Comparison of ENCODE assay signal across 9 cellular contexts in genomic region chr15:81296218-81296617, GRCh38. TPM values are rescaled to one million over a fixed set of nuclear protein-coding genes. Genes with fewer than 3 reads are reported as not detected.
DNase-seq lines count a peak whose midpoint lies in the region; ATAC-seq and TF ChIP-seq lines count a peak whose summit lies in the region.
"Had no signal": no experiment of that assay in that cellular context is flagged by ENCODE, and none has a peak within 500 bp of the region (broad histone marks: within the 10 kb centered on the region; RNA-seq: fewer than 3 reads in every experiment).

No MANE protein-coding gene starts in this region.

- CTCF ChIA-PET in activated CD8-positive, alpha-beta T cell treated with anti-CD3 and anti-CD28 coated beads, Interleukin-2, amount 10 ng/mL, durations not matched to agents 7 days and 5 days (lab: Charles Lee), result interaction anchor here (0.9 to 16.6 kb wide), 11 partner anchors 10 to 31 kb away, joined by 3 to 243 read pairs (median 7); partner anchors contain the start of gene STARD5

- intact Hi-C loops in heart right ventricle (cut with DNase I) (no loop called here), left ventricle myocardium superior (cut with micrococcal nuclease) (no loop called here), left lung (cut with DNase I) (no loop called here)

- TF ChIP-seq POLR2A in upper lobe of left lung (IDR thresholded peaks at IDR 0.05), result no peak

- H3K27ac ChIP-seq in heart right ventricle, result peak overlapping the region in 9 of 10 donors; percentile 39 to 92 (median 67)
- H3K27ac ChIP-seq in left lung, result peak overlapping the region; percentile 81 to 85
- peak overlapping the region; percentile 79 to 84 (median 83) for H3K27ac ChIP-seq in upper lobe of left lung
- H3K27ac ChIP-seq: ovary had no signal

- no peak for ATAC-seq in heart right ventricle
- no peak for ATAC-seq in left ventricle myocardium superior
- peak; percentile 0 for ATAC-seq in activated CD8-positive, alpha-beta T cell treated with anti-CD3 and anti-CD28 coated beads, Interleukin-2, amount 10 ng/mL, durations not matched to agents 7 days and 5 days
- ATAC-seq in left lung, result no peak
- no peak for ATAC-seq in upper lobe of left lung (ENCODE audit: low FRiP score in 2 of 2)
- ATAC-seq in HG03175 (IDR thresholded peaks at IDR 0.05; ENCODE audit: unreplicated experiment), result no peak
- no peak for ATAC-seq in SK-N-SH treated with all-trans-retinoic acid at 6 μM for 48 hours

- no peaks in the 10 kb centered on the region for H3K9me3 ChIP-seq in heart right ventricle
- H3K9me3 ChIP-seq in left lung, result no peaks in the 10 kb centered on the region
- no peaks in the 10 kb centered on the region for H3K9me3 ChIP-seq in upper lobe of left lung
- H3K9me3 ChIP-seq: ovary had no signal

- peak overlapping the region in 4 of 10 donors; percentile 40 to 67 (median 46) for H3K4me3 ChIP-seq in heart right ventricle
- no peak overlapping the region for H3K4me3 ChIP-seq in left lung
- H3K4me3 ChIP-seq in upper lobe of left lung, result peak overlapping the region in 1 of 4 donors; percentile 50
- H3K4me3 ChIP-seq: ovary had no signal

- POLR2A ChIA-PET in activated CD8-positive, alpha-beta T cell treated with anti-CD3 and anti-CD28 coated beads, Interleukin-2, amount 10 ng/mL, durations not matched to agents 7 days and 5 days (lab: Charles Lee), result interaction anchor here (0.6 to 8.9 kb wide), 7 partner anchors 10 to 307 kb away, joined by 3 to 117 read pairs (median 4); no protein-coding TSS in a partner anchor

- DNase-seq in heart right ventricle (no peak), left ventricle myocardium superior (no peak), left lung (no peak), upper lobe of left lung (no peak)
- DNase-seq in activated CD8-positive, alpha-beta T cell treated with anti-CD3 and anti-CD28 coated beads, Interleukin-2, amount 10 ng/mL, durations not matched to agents 7 days and 5 days, result no peak
- no peak for DNase-seq in stimulated activated CD4-positive, alpha-beta T cell treated with anti-CD3 and anti-CD28 coated beads, Interleukin-2, amount 100 ng/mL, for 48 hours
- DNase-seq: ovary had no signal

- peaks cover 56% of the 10 kb centered on the region for H3K36me3 Mint-ChIP-seq in activated CD8-positive, alpha-beta T cell treated with anti-CD3 and anti-CD28 coated beads, Interleukin-2, amount 10 ng/mL, durations not matched to agents 7 days and 5 days (ENCODE audit: low read depth)

- peak overlapping the region; percentile 99 for H3K4me3 Mint-ChIP-seq in activated CD8-positive, alpha-beta T cell treated with anti-CD3 and anti-CD28 coated beads, Interleukin-2, amount 10 ng/mL, durations not matched to agents 7 days and 5 days

- peak overlapping the region; percentile 93 for H3K27ac Mint-ChIP-seq in activated CD8-positive, alpha-beta T cell treated with anti-CD3 and anti-CD28 coated beads, Interleukin-2, amount 10 ng/mL, durations not matched to agents 7 days and 5 days

- H3K27me3 Mint-ChIP-seq in activated CD8-positive, alpha-beta T cell treated with anti-CD3 and anti-CD28 coated beads, Interleukin-2, amount 10 ng/mL, durations not matched to agents 7 days and 5 days (ENCODE audit: low read depth), result no peaks in the 10 kb centered on the region

- 88 to 89% methylated on average over 2 of the region's 2 CpGs for WGBS in heart right ventricle, 2 donors
- 32% methylated on average over 2 of the region's 2 CpGs; no CpG with 5 or more reads in 1 of the 2 donors for whole genome bisulfite sequencing in upper lobe of left lung, 2 donors

- no peaks in the 10 kb centered on the region for H3K9me3 Mint-ChIP-seq in activated CD8-positive, alpha-beta T cell treated with anti-CD3 and anti-CD28 coated beads, Interleukin-2, amount 10 ng/mL, durations not matched to agents 7 days and 5 days (ENCODE audit: insufficient read depth)

- TF ChIP-seq EP300 in upper lobe of left lung (IDR thresholded peaks at IDR 0.05), result no peak

- TF ChIP-seq CTCF in heart right ventricle (IDR thresholded peaks at IDR 0.05) (no peak), left lung (IDR thresholded peaks at IDR 0.05) (no peak), upper lobe of left lung (IDR thresholded peaks at IDR 0.05) (no peak)

- peaks cover 6 to 95% (median 32%) of the 10 kb centered on the region in 9 donors for H3K4me1 ChIP-seq in heart right ventricle
- peaks cover 4 to 90% of the 10 kb centered on the region in 2 donors for H3K4me1 ChIP-seq in left lung
- peaks cover 25 to 49% (median 36%) of the 10 kb centered on the region in 4 donors for H3K4me1 ChIP-seq in upper lobe of left lung

- H3K27me3 ChIP-seq in heart right ventricle (peaks cover 0 to 3% (median 0%) of the 10 kb centered on the region in 7 donors), left lung (no peaks in the 10 kb centered on the region), upper lobe of left lung (no peaks in the 10 kb centered on the region)
- H3K27me3 ChIP-seq: ovary had no signal

- H3K4me1 Mint-ChIP-seq in activated CD8-positive, alpha-beta T cell treated with anti-CD3 and anti-CD28 coated beads, Interleukin-2, amount 10 ng/mL, durations not matched to agents 7 days and 5 days (ENCODE audit: low read depth), result peaks cover 57% of the 10 kb centered on the region

- H3K36me3 ChIP-seq in heart right ventricle (peaks cover 0 to 35% (median 0%) of the 10 kb centered on the region in 9 donors), left lung (peaks cover 0 to 14% of the 10 kb centered on the region in 2 donors), upper lobe of left lung (peaks cover 0 to 58% (median 11%) of the 10 kb centered on the region in 4 donors)
- H3K36me3 ChIP-seq: ovary had no signal

TF ChIP-seq in SK-N-SH treated with all-trans-retinoic acid at 6 μM for 48 hours, 23 proteins besides CTCF, POLR2A, EP300 and RAD21 (continues in another document):
- TF ChIP-seq CREB5 (CRISPR knock-in tag; IDR thresholded peaks at IDR 0.05; ENCODE audit: low read depth) (no peak), RARB (CRISPR knock-in tag; IDR thresholded peaks at IDR 0.05) (no peak), PPARA (CRISPR knock-in tag; IDR thresholded peaks at IDR 0.05; ENCODE audit: borderline replicate concordance) (no peak), OSR1 (CRISPR knock-in tag; IDR thresholded peaks at IDR 0.05) (no peak), SNAI2 (CRISPR knock-in tag; IDR thresholded peaks at IDR 0.05) (no peak), TSHZ2 (CRISPR knock-in tag; IDR thresholded peaks at IDR 0.05) (no peak), TCF4 (CRISPR knock-in tag; IDR thresholded peaks at IDR 0.05; ENCODE audit: borderline replicate concordance) (no peak), ISL1 (CRISPR knock-in tag; IDR thresholded peaks at IDR 0.05) (no peak), PATZ1 (CRISPR knock-in tag; IDR thresholded peaks at IDR 0.05; ENCODE audit: borderline replicate concordance) (no peak)

RNA-seq across cellular contexts. Expression of gene STARD5, which starts 27.7 kb away (rescaled TPM):
- total RNA-seq in heart right ventricle, result 1 to 10 TPM in 6 of 10 donors, under 1 TPM in 4; 0.70 to 3.5 (median 1.2) TPM
- polyA plus RNA-seq in heart right ventricle, result 1 to 10 TPM; 2.5 to 4.7 TPM
- total RNA-seq in left ventricle myocardium superior, result 1.8 TPM
- total RNA-seq in activated CD8-positive, alpha-beta T cell treated with anti-CD3 and anti-CD28 coated beads, Interleukin-2, amount 10 ng/mL, durations not matched to agents 7 days and 5 days, result 1 to 10 TPM; 4.9 to 5.3 TPM
- 1 to 10 TPM; 5.2 to 6.0 TPM for total RNA-seq in left lung
- total RNA-seq in upper lobe of left lung, result 1 to 10 TPM; 3.0 to 8.3 (median 5.6) TPM
